19 cellular contexts compared by ENCODE assay signal in the genomic region with DNA sequence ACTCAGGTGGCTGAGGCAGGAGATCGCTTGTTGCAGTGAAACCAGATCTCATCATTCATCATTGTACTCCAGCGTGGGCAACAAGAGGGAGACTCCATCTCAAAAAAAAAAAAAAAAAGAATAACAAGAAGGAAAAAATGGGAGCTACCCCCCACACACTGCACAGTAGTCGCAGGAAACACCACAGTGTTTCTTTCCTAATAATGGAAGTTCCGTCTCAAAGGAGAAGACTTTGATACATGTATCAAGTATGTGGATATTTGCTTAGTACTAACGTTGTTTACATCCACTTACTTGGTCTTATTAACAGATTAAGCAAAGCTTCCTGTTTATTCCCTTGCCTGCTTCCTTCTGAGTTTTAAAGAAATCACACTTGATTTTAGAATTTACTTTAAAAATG. TPM values are rescaled to one million over a fixed set of nuclear protein-coding genes. Genes with fewer than 3 reads are reported as not detected.
DNase-seq lines count a peak whose midpoint lies in the region; ATAC-seq and TF ChIP-seq lines count a peak whose summit lies in the region.
"Had no signal": no experiment of that assay in that cellular context is flagged by ENCODE, and none has a peak within 500 bp of the region (broad histone marks: within the 10 kb centered on the region; RNA-seq: fewer than 3 reads in every experiment).

No MANE protein-coding gene starts in this region.

- no peaks in the 10 kb centered on the region for H3K9me3 ChIP-seq in T-helper 17 cell (ENCODE audit: control insufficient read depth, low read length, poor library complexity, severe bottlenecking)
- H3K9me3 ChIP-seq: BLaER1 had no signal

- ATAC-seq in T-helper 17 cell: no peak
- ATAC-seq: GM12878 had no signal

- H3K4me1 Mint-ChIP-seq in activated naive CD8-positive, alpha-beta T cell (ENCODE audit: low read depth): peaks cover 53% of the 10 kb centered on the region
- peaks cover 49% of the 10 kb centered on the region for H3K4me1 Mint-ChIP-seq in activated naive CD8-positive, alpha-beta T cell treated with anti-CD3 and anti-CD28 coated beads for 36 hours
- H3K4me1 Mint-ChIP-seq in T-helper 17 cell: peaks cover 14% of the 10 kb centered on the region

- no peaks in the 10 kb centered on the region for H3K9me3 Mint-ChIP-seq in activated naive CD8-positive, alpha-beta T cell (ENCODE audit: low read depth)
- no peaks in the 10 kb centered on the region for H3K9me3 Mint-ChIP-seq in activated naive CD8-positive, alpha-beta T cell treated with anti-CD3 and anti-CD28 coated beads for 36 hours
- H3K9me3 Mint-ChIP-seq: IgD-negative memory B cell had no signal

- H3K4me3 Mint-ChIP-seq in activated naive CD8-positive, alpha-beta T cell: no peak overlapping the region
- no peak overlapping the region for H3K4me3 Mint-ChIP-seq in activated naive CD8-positive, alpha-beta T cell treated with anti-CD3 and anti-CD28 coated beads for 36 hours
- no peak overlapping the region for H3K4me3 Mint-ChIP-seq in T-helper 17 cell
- H3K4me3 Mint-ChIP-seq: IgD-negative memory B cell had no signal

- DNase-seq in activated naive CD8-positive, alpha-beta T cell treated with anti-CD3 and anti-CD28 coated beads for 36 hours: no peak
- DNase-seq in T-helper 17 cell: no peak
- peak; percentile 63 for DNase-seq in iris pigment epithelial cell (ENCODE audit: low read depth)
- DNase-seq in foreskin melanocyte: no peak
- no peak for DNase-seq in GM20000 (ENCODE audit: low spot score)
- no peak for DNase-seq in middle frontal gyrus (ENCODE audit: extremely low spot score, low spot score)
- no peak for DNase-seq in cerebellar nuclear complex (lab: John Stamatoyannopoulos, UW)
- DNase-seq: 8988T, DND-41, GDM1, MV-4-11, NCI-H1417, NCI-H2029, NCI-H510A treated with DMSO at 0.1 percent for 48 hours, NCI-H82 had no signal

- H3K27ac Mint-ChIP-seq in activated naive CD8-positive, alpha-beta T cell: peak overlapping the region; percentile 16
- no peak overlapping the region for H3K27ac Mint-ChIP-seq in activated naive CD8-positive, alpha-beta T cell treated with anti-CD3 and anti-CD28 coated beads for 36 hours
- peak overlapping the region; percentile 37 for H3K27ac Mint-ChIP-seq in T-helper 17 cell
- H3K27ac Mint-ChIP-seq: IgD-negative memory B cell had no signal

- TF ChIP-seq CTCF in GM20000 (IDR thresholded peaks at IDR 0.05; ENCODE audit: extremely low read depth, missing control alignments): no peak

- H3K36me3 Mint-ChIP-seq in activated naive CD8-positive, alpha-beta T cell: no peaks in the 10 kb centered on the region
- no peaks in the 10 kb centered on the region for H3K36me3 Mint-ChIP-seq in activated naive CD8-positive, alpha-beta T cell treated with anti-CD3 and anti-CD28 coated beads for 36 hours
- H3K36me3 Mint-ChIP-seq in T-helper 17 cell (ENCODE audit: low read depth): no peaks in the 10 kb centered on the region

- H3K27me3 Mint-ChIP-seq in activated naive CD8-positive, alpha-beta T cell: no peaks in the 10 kb centered on the region
- H3K27me3 Mint-ChIP-seq in activated naive CD8-positive, alpha-beta T cell treated with anti-CD3 and anti-CD28 coated beads for 36 hours: no peaks in the 10 kb centered on the region
- no peaks in the 10 kb centered on the region for H3K27me3 Mint-ChIP-seq in T-helper 17 cell
- H3K27me3 Mint-ChIP-seq: IgD-negative memory B cell had no signal

RNA-seq across cellular contexts. Expression of gene YAE1, which starts 22.2 kb away (rescaled TPM):
- total RNA-seq in activated naive CD8-positive, alpha-beta T cell treated with anti-CD3 and anti-CD28 coated beads for 36 hours: 10 to 100 TPM; 11.2 to 12.5 TPM
- 1 to 10 TPM; 3.7 to 6.6 TPM for total RNA-seq in T-helper 17 cell

RNA-seq across cellular contexts. Expression of gene RALA, which starts 35.0 kb away (rescaled TPM):
- 10 to 100 TPM; 38.0 to 40.6 TPM for total RNA-seq in activated naive CD8-positive, alpha-beta T cell treated with anti-CD3 and anti-CD28 coated beads for 36 hours
- total RNA-seq in T-helper 17 cell: 10 to 100 TPM; 22.4 to 27.1 TPM
